ENCODE assay signal across 32 cellular contexts in genomic region chr6:24829657-24830056, GRCh38. TPM values are rescaled to one million over a fixed set of nuclear protein-coding genes. Genes with fewer than 3 reads are reported as not detected.
DNase-seq lines count a peak whose midpoint lies in the region; ATAC-seq and TF ChIP-seq lines count a peak whose summit lies in the region.
"Had no signal": no experiment of that assay in that cellular context is flagged by ENCODE, and none has a peak within 500 bp of the region (broad histone marks: within the 10 kb centered on the region; RNA-seq: fewer than 3 reads in every experiment).

No MANE protein-coding gene starts in this region.

- peaks cover 82% of the 10 kb centered on the region for H3K36me3 Mint-ChIP-seq in activated CD4-positive, alpha-beta T cell treated with anti-CD3 and anti-CD28 coated beads, Interleukin-2, amount 10 ng/mL, durations not matched to agents 7 days and 5 days (ENCODE audit: low read depth)
- H3K36me3 Mint-ChIP-seq in activated naive CD8-positive, alpha-beta T cell, result peaks cover 15% of the 10 kb centered on the region
- no peaks in the 10 kb centered on the region for H3K36me3 Mint-ChIP-seq in osteocyte (ENCODE audit: unreplicated experiment)

- POLR2A ChIA-PET in activated CD4-positive, alpha-beta T cell treated with anti-CD3 and anti-CD28 coated beads, Interleukin-2, amount 10 ng/mL, durations not matched to agents 7 days and 5 days (lab: Charles Lee), result no interaction called here

- no peak for DNase-seq in activated CD4-positive, alpha-beta T cell treated with anti-CD3 and anti-CD28 coated beads, Interleukin-2, amount 10 ng/mL, durations not matched to agents 7 days and 5 days
- no peak for DNase-seq in activated CD4-positive, alpha-beta T cell treated with anti-CD3 and anti-CD28 coated beads, Interleukin-2, amount 50 U/mL, for 4 hours
- peak; percentile 16 for DNase-seq in DMS114 treated with DMSO at 0.1 percent for 48 hours (lab: John Stamatoyannopoulos, UW; ENCODE audit: unreplicated experiment)
- no peak for DNase-seq in osteocyte (ENCODE audit: extremely low spot score, unreplicated experiment)
- no peak for DNase-seq in NCI-H748 treated with DMSO at 0.1 percent for 48 hours (lab: John Stamatoyannopoulos, UW)
- DNase-seq: activated CD4-positive, alpha-beta T cell treated with anti-CD3 and anti-CD28 coated beads, Interleukin-2, amount 50 U/mL, for 1 hour; caudate nucleus; DMS 273 treated with DMSO at 0.1 percent for 48 hours; EL; erythroblast; glutamatergic neuron; IMR-90; islet precursor cell; left lung; mesendoderm; NCI-H146; NCI-H226; NCI-H526 treated with DMSO at 0.1 percent for 48 hours; PC-9; small intestine; stimulated activated naive CD4-positive, alpha-beta T cell treated with Interleukin-2 at 50 U/mL for 16 hours; upper lobe of left lung had no signal

- no peak overlapping the region for H3K4me3 Mint-ChIP-seq in activated CD4-positive, alpha-beta T cell treated with anti-CD3 and anti-CD28 coated beads, Interleukin-2, amount 10 ng/mL, durations not matched to agents 7 days and 5 days
- no peak overlapping the region for H3K4me3 Mint-ChIP-seq in activated naive CD8-positive, alpha-beta T cell
- no peak overlapping the region for H3K4me3 Mint-ChIP-seq in osteocyte (ENCODE audit: unreplicated experiment)
- H3K4me3 Mint-ChIP-seq: activated T-helper 1 cell treated with anti-CD3 and anti-CD28 coated beads, Interleukin-12 subunit alpha, Interleukin-12 subunit beta, Interleukin-2, Interleukin-4 antibody, amounts not matched to agents 30 ng/mL and 10 ng/mL and 1 ng/mL, durations not matched to agents 14 hours and 24 hours and 36 hours; dendritic cell treated with granulocyte-macrophage colony-stimulating factor and Interleukin-4, amounts not matched to agents 40 ng/mL and 50 ng/mL, for 4 days had no signal

- peaks cover 3% of the 10 kb centered on the region for H3K9me3 Mint-ChIP-seq in activated CD4-positive, alpha-beta T cell treated with anti-CD3 and anti-CD28 coated beads, Interleukin-2, amount 10 ng/mL, durations not matched to agents 7 days and 5 days
- H3K9me3 Mint-ChIP-seq in activated naive CD8-positive, alpha-beta T cell (ENCODE audit: low read depth), result no peaks in the 10 kb centered on the region
- H3K9me3 Mint-ChIP-seq in osteocyte (ENCODE audit: unreplicated experiment), result no peaks in the 10 kb centered on the region
- H3K9me3 Mint-ChIP-seq: activated T-helper 1 cell treated with anti-CD3 and anti-CD28 coated beads, Interleukin-12 subunit alpha, Interleukin-12 subunit beta, Interleukin-2, Interleukin-4 antibody, amounts not matched to agents 30 ng/mL and 10 ng/mL and 1 ng/mL, durations not matched to agents 14 hours and 24 hours and 36 hours; dendritic cell treated with granulocyte-macrophage colony-stimulating factor and Interleukin-4, amounts not matched to agents 40 ng/mL and 50 ng/mL, for 4 days had no signal

- CTCF ChIA-PET in activated CD4-positive, alpha-beta T cell treated with anti-CD3 and anti-CD28 coated beads, Interleukin-2, amount 10 ng/mL, durations not matched to agents 7 days and 5 days (lab: Charles Lee), result interaction anchor here (0.6 to 2.1 kb wide), 3 partner anchors 16 to 43 kb away, joined by 3 to 4 read pairs (median 3); no protein-coding TSS in a partner anchor

- ATAC-seq in HG03095 (IDR thresholded peaks at IDR 0.05; ENCODE audit: unreplicated experiment) (no peak), GM19351 (IDR thresholded peaks at IDR 0.05; ENCODE audit: unreplicated experiment) (no peak)
- ATAC-seq: HCT116, left lung had no signal

- peaks cover 12% of the 10 kb centered on the region for H3K4me1 Mint-ChIP-seq in activated CD4-positive, alpha-beta T cell treated with anti-CD3 and anti-CD28 coated beads, Interleukin-2, amount 10 ng/mL, durations not matched to agents 7 days and 5 days
- peaks cover 45% of the 10 kb centered on the region for H3K4me1 Mint-ChIP-seq in activated naive CD8-positive, alpha-beta T cell (ENCODE audit: low read depth)
- H3K4me1 Mint-ChIP-seq in osteocyte (ENCODE audit: unreplicated experiment), result peaks cover 45% of the 10 kb centered on the region

- H3K27me3 Mint-ChIP-seq in activated CD4-positive, alpha-beta T cell treated with anti-CD3 and anti-CD28 coated beads, Interleukin-2, amount 10 ng/mL, durations not matched to agents 7 days and 5 days, result no peaks in the 10 kb centered on the region
- no peaks in the 10 kb centered on the region for H3K27me3 Mint-ChIP-seq in activated naive CD8-positive, alpha-beta T cell
- no peaks in the 10 kb centered on the region for H3K27me3 Mint-ChIP-seq in osteocyte (ENCODE audit: unreplicated experiment)
- H3K27me3 Mint-ChIP-seq: dendritic cell treated with granulocyte-macrophage colony-stimulating factor and Interleukin-4, amounts not matched to agents 40 ng/mL and 50 ng/mL, for 4 days had no signal

- peak overlapping the region; percentile 11 for H3K27ac Mint-ChIP-seq in activated CD4-positive, alpha-beta T cell treated with anti-CD3 and anti-CD28 coated beads, Interleukin-2, amount 10 ng/mL, durations not matched to agents 7 days and 5 days
- H3K27ac Mint-ChIP-seq in activated naive CD8-positive, alpha-beta T cell, result peak overlapping the region; percentile 85
- H3K27ac Mint-ChIP-seq in osteocyte (ENCODE audit: unreplicated experiment), result peak overlapping the region; percentile 15
- H3K27ac Mint-ChIP-seq: activated T-helper 1 cell treated with anti-CD3 and anti-CD28 coated beads, Interleukin-12 subunit alpha, Interleukin-12 subunit beta, Interleukin-2, Interleukin-4 antibody, amounts not matched to agents 30 ng/mL and 10 ng/mL and 1 ng/mL, durations not matched to agents 14 hours and 24 hours and 36 hours; dendritic cell treated with granulocyte-macrophage colony-stimulating factor and Interleukin-4, amounts not matched to agents 40 ng/mL and 50 ng/mL, for 4 days had no signal

- TF ChIP-seq CTCF in osteocyte (IDR thresholded peaks at IDR 0.05), result no peak

RNA-seq across cellular contexts. Expression of gene ARMH2, which starts 30.9 kb away (rescaled TPM):
- 1 to 10 TPM; 1.8 to 2.3 TPM for total RNA-seq in activated CD4-positive, alpha-beta T cell treated with anti-CD3 and anti-CD28 coated beads, Interleukin-2, amount 10 ng/mL, durations not matched to agents 7 days and 5 days
- total RNA-seq in osteocyte, result not detected in 2 replicates
- total RNA-seq: A172; activated T-helper 1 cell treated with anti-CD3 and anti-CD28 coated beads, Interleukin-12 subunit alpha, Interleukin-12 subunit beta, Interleukin-2, Interleukin-4 antibody, amounts not matched to agents 30 ng/mL and 10 ng/mL and 1 ng/mL, durations not matched to agents 14 hours and 24 hours and 36 hours; fibroblast of villous mesenchyme; IMR-90; PC-9; right atrium auricular region; suprapubic skin had no signal

RNA-seq across cellular contexts. Expression of gene GMNN, which starts 54.9 kb away (rescaled TPM):
- 10 to 100 TPM; 63.2 to 70.3 TPM for total RNA-seq in activated CD4-positive, alpha-beta T cell treated with anti-CD3 and anti-CD28 coated beads, Interleukin-2, amount 10 ng/mL, durations not matched to agents 7 days and 5 days
- total RNA-seq in osteocyte, result 25.3 and 26.4 TPM in 2 replicates

Comparison
In these comparisons a context has a peak if more than half of its experiments do, and no peak if none do; other contexts are left out.
1. H3K27ac Mint-ChIP-seq: peak in every context shown above with its lines; median percentile 85 in activated naive CD8-positive, alpha-beta T cell; 15 in osteocyte; 11 in activated CD4-positive, alpha-beta T cell treated with anti-CD3 and anti-CD28 coated beads, Interleukin-2, amount 10 ng/mL, durations not matched to agents 7 days and 5 days.